ENCODE assay signal across 14 cellular contexts in genomic region chr14:98685725-98686124, GRCh38.
DNase-seq lines count a peak whose midpoint lies in the region; ATAC-seq and TF ChIP-seq lines count a peak whose summit lies in the region.
"Had no signal": no experiment of that assay in that cellular context is flagged by ENCODE, and none has a peak within 500 bp of the region (broad histone marks: within the 10 kb centered on the region; RNA-seq: fewer than 3 reads in every experiment).

No MANE protein-coding gene starts in this region.

- H3K36me3 ChIP-seq in esophagus muscularis mucosa, result no peaks in the 10 kb centered on the region
- no peaks in the 10 kb centered on the region for H3K36me3 ChIP-seq in upper lobe of right lung

- H3K4me3 ChIP-seq in esophagus muscularis mucosa (no peak overlapping the region), upper lobe of right lung (no peak overlapping the region)
- H3K4me3 ChIP-seq: GM12878, GM23338, K562 had no signal

- H3K9me3 ChIP-seq in esophagus muscularis mucosa (no peaks in the 10 kb centered on the region), upper lobe of right lung (no peaks in the 10 kb centered on the region)

- intact Hi-C loops in esophagus muscularis mucosa (cut with DNase I) (no loop called here), upper lobe of right lung (cut with DNase I) (no loop called here)

- WGBS in esophagus muscularis mucosa, result 82% methylated on average over 6 of the region's 6 CpGs

- no peak for TF ChIP-seq CTCF in esophagus muscularis mucosa (IDR thresholded peaks at IDR 0.05)
- TF ChIP-seq CTCF in upper lobe of right lung (IDR thresholded peaks at IDR 0.05), result no peak
- no peak for TF ChIP-seq CTCF in GM10266 (IDR thresholded peaks at IDR 0.05; ENCODE audit: control insufficient read depth, insufficient read depth, low read depth, missing control alignments)

- TF ChIP-seq EP300 in esophagus muscularis mucosa (IDR thresholded peaks at IDR 0.05), result no peak

- H3K4me1 ChIP-seq in esophagus muscularis mucosa, result no peaks in the 10 kb centered on the region
- no peaks in the 10 kb centered on the region for H3K4me1 ChIP-seq in upper lobe of right lung

- no peaks in the 10 kb centered on the region for H3K27me3 ChIP-seq in esophagus muscularis mucosa
- no peaks in the 10 kb centered on the region for H3K27me3 ChIP-seq in upper lobe of right lung

- H3K27ac ChIP-seq in esophagus muscularis mucosa (replicated peaks in 1 of 4), result no peak overlapping the region
- H3K27ac ChIP-seq in upper lobe of right lung, result no peak overlapping the region

- ATAC-seq in upper lobe of right lung, result peak; percentile 17
- ATAC-seq: GM12878, GM23338, K562 had no signal

- in situ Hi-C loops in G401 (cut with HindIII; ENCODE audit: low sequenced_read_pairs) (no loop called here), KBM-7 (cut with MboI; ENCODE audit: low pct_unique_long_range_greater_than_20kb, low sequenced_read_pairs) (no loop called here)

- DNase-seq in G401 (ENCODE audit: low spot score), result peak; percentile 90
- DNase-seq in esophagus muscularis mucosa (ENCODE audit: extremely low spot score), result peak; percentile 85
- peak; percentile 26 for DNase-seq in medulla oblongata (ENCODE audit: extremely low spot score)
- no peak for DNase-seq in upper lobe of right lung
- no peak for DNase-seq in DMS79 (lab: John Stamatoyannopoulos, UW)
- no peak for DNase-seq in GM10266 (ENCODE audit: extremely low spot score)
- DNase-seq in KBM-7, result no peak
- DNase-seq: ACHN; CD4-positive, alpha-beta T cell; COR-L47; H7 had no signal

- TF ChIP-seq POLR2A in esophagus muscularis mucosa (IDR thresholded peaks at IDR 0.05; ENCODE audit: low read depth), result no peak

Comparison
In these comparisons a context has a peak if more than half of its experiments do, and no peak if none do; other contexts are left out.
1. DNase-seq: peak in G401 (single experiment), esophagus muscularis mucosa (single experiment) and medulla oblongata (single experiment); none in upper lobe of right lung (single experiment), DMS79 (single experiment), GM10266 (single experiment) and KBM-7 (single experiment).